1 cellular context compared by ENCODE assay signal in the genomic region with DNA sequence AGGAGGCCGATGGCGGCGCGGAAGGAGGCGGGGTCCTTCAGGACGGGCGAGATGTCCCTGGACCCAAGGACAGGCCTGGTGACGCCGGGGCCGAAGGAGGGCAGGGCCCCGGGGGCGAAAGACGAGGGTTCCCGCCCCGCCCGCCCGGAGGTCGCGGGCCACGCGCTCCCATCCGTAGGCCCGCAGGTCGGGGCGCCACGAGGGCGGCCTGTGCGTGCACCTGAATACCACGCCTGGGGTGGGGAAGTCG.
A peak's percentile ranks its signal among the peaks of the same experiment; 100 is the strongest.
TF ChIP-seq lines count a peak whose summit lies in the region.

No MANE protein-coding gene starts in this region.

TF ChIP-seq in WTC11, 78 proteins besides CTCF, POLR2A, EP300 and RAD21 (continued from another document):
- TF ChIP-seq, protein P1, sequence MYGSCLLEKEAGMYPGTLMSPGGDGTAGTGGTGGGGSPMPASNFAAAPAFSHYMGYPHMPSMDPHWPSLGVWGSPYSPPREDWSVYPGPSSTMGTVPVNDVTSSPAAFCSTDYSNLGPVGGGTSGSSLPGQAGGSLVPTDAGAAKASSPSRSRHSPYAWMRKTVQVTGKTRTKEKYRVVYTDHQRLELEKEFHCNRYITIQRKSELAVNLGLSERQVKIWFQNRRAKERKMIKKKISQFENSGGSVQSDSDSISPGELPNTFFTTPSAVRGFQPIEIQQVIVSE (CRISPR knock-in tag; IDR thresholded peaks at IDR 0.05; ENCODE audit: borderline replicate concordance) = no peak
- TF ChIP-seq NFYB (CRISPR knock-in tag; conservative IDR thresholded peaks at IDR 0.05; ENCODE audit: low read depth) = peak; percentile 28
- TF ChIP-seq, protein P2, sequence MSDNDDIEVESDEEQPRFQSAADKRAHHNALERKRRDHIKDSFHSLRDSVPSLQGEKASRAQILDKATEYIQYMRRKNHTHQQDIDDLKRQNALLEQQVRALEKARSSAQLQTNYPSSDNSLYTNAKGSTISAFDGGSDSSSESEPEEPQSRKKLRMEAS (CRISPR knock-in tag; IDR thresholded peaks at IDR 0.05) = peak; percentile 94; the same call in 1 of the 2 replicates
- 0 out of 2 replicates have a peak, but pooled peaks have one; percentile 10 for TF ChIP-seq CREM (CRISPR knock-in tag; IDR thresholded peaks at IDR 0.05)
- peak; percentile 2; the same call in 1 of the 2 replicates for TF ChIP-seq ZNF219 (CRISPR knock-in tag; IDR thresholded peaks at IDR 0.05; ENCODE audit: borderline replicate concordance)
- no peak for TF ChIP-seq OVOL2 (CRISPR knock-in tag; IDR thresholded peaks at IDR 0.05; ENCODE audit: borderline replicate concordance)
- 0 out of 2 replicates have a peak, but pooled peaks have one; percentile 11 for TF ChIP-seq SMAD4 (CRISPR knock-in tag; IDR thresholded peaks at IDR 0.05)
- TF ChIP-seq ZNF263 (CRISPR knock-in tag; IDR thresholded peaks at IDR 0.05; ENCODE audit: low read depth) = peak; percentile 51
